2 cellular contexts compared by ENCODE assay signal in genomic region chr14:71764701-71765347, GRCh38.
TF ChIP-seq lines count a peak whose summit lies in the region.

No MANE protein-coding gene starts in this region.

TF ChIP-seq in IMR-90, 13 proteins besides CTCF, POLR2A, EP300 and RAD21:
- TF ChIP-seq ELK1 (IDR thresholded peaks at IDR 0.05; ENCODE audit: borderline replicate concordance, low read depth, low read length) (no peak), NFE2L2 (IDR thresholded peaks at IDR 0.05; ENCODE audit: low read depth, low read length) (no peak), MAFK (IDR thresholded peaks at IDR 0.05; ENCODE audit: low read depth, low read length) (no peak), SMC3 (IDR thresholded peaks at IDR 0.05; ENCODE audit: low read depth, low read length) (no peak), MXI1 (IDR thresholded peaks at IDR 0.05; ENCODE audit: borderline replicate concordance, low read depth, low read length) (no peak), USF2 (IDR thresholded peaks at IDR 0.05; ENCODE audit: low read depth, low read length) (no peak), FOS (IDR thresholded peaks at IDR 0.05; ENCODE audit: low read depth, low read length) (no peak), CHD1 (IDR thresholded peaks at IDR 0.05; ENCODE audit: low read depth, low read length) (no peak), RFX5 (IDR thresholded peaks at IDR 0.05; ENCODE audit: low read depth, low read length) (no peak), BHLHE40 (IDR thresholded peaks at IDR 0.05; ENCODE audit: low read depth, low read length) (no peak), MAZ (IDR thresholded peaks at IDR 0.05; ENCODE audit: borderline replicate concordance, low read depth, low read length) (no peak), RCOR1 (IDR thresholded peaks at IDR 0.05; ENCODE audit: insufficient replicate concordance, low read length) (no peak), CEBPB (IDR thresholded peaks at IDR 0.05; ENCODE audit: low read depth, low read length) (no peak)

TF ChIP-seq in HepG2, 621 proteins besides CTCF, POLR2A, EP300 and RAD21 (continued from another document):
- no peak for TF ChIP-seq SCMH1 (CRISPR knock-in tag; IDR thresholded peaks at IDR 0.05; ENCODE audit: borderline replicate concordance)
- no peak for TF ChIP-seq HMG20A (CRISPR knock-in tag; IDR thresholded peaks at IDR 0.05; ENCODE audit: borderline replicate concordance)
- no peak for TF ChIP-seq PHF21A (CRISPR knock-in tag; IDR thresholded peaks at IDR 0.05)
TF ChIP-seq in HepG2: peak in this region for 0.
